ENCODE assay signal across 28 cellular contexts in the genomic region with DNA sequence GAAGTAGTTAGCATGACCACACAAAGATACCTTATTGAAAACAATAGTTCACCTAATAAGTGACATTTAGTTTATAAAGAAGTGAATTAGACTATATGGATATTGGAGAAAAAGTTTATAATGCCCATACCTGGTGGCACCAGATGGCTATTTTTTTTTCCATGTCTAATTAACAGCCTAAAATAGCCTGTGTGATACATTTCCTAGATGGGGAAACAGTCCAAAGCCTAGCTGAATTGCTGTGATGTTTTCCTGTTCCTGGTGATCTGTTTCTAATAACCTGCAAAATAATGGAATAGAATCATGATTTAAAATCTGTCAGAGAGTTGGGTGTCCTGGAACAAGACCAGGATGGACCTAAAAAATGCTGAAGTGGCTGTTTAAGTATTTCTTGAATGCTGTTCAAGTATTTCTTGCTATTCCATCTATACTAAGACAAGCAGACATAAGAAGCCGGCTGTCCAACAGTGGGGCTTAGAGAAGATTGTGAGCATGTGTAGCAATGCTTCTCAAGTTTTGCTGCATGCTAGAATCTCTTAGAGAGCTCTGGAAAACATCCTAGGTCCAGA. TPM values are rescaled to one million over a fixed set of nuclear protein-coding genes. Genes with fewer than 3 reads are reported as not detected.
"Had no signal": no experiment of that assay in that cellular context is flagged by ENCODE, and none has a peak within 500 bp of the region (broad histone marks: within the 10 kb centered on the region; RNA-seq: fewer than 3 reads in every experiment).

No MANE protein-coding gene starts in this region.

- H3K4me3 ChIP-seq: ascending aorta, body of pancreas, Peyer's patch, SJCRH30 had no signal

- H3K9me3 Mint-ChIP-seq: activated naive CD4-positive, alpha-beta T cell treated with anti-CD3 and anti-CD28 coated beads, Interleukin-2, amount 50 U/mL, for 24 hours; WTC11 had no signal

- H3K4me1 ChIP-seq: ascending aorta, body of pancreas, Peyer's patch had no signal

- H3K36me3 Mint-ChIP-seq: activated naive CD4-positive, alpha-beta T cell treated with anti-CD3 and anti-CD28 coated beads, Interleukin-2, amount 50 U/mL, for 24 hours; WTC11 had no signal

- H3K27ac Mint-ChIP-seq: activated CD8-positive, alpha-beta T cell treated with anti-CD3 and anti-CD28 coated beads, Interleukin-2, amount 10 ng/mL, durations not matched to agents 7 days and 5 days; activated naive CD4-positive, alpha-beta T cell treated with anti-CD3 and anti-CD28 coated beads, Interleukin-2, amount 50 U/mL, for 24 hours; T-helper 17 cell; WTC11 had no signal

- H3K9me3 ChIP-seq: ascending aorta, body of pancreas, Peyer's patch, SJCRH30 had no signal

- H3K4me3 Mint-ChIP-seq: activated CD8-positive, alpha-beta T cell treated with anti-CD3 and anti-CD28 coated beads, Interleukin-2, amount 10 ng/mL, durations not matched to agents 7 days and 5 days; activated naive CD4-positive, alpha-beta T cell treated with anti-CD3 and anti-CD28 coated beads, Interleukin-2, amount 50 U/mL, for 24 hours; central memory CD8-positive, alpha-beta T cell; T-helper 17 cell; WTC11 had no signal

- H3K27me3 Mint-ChIP-seq: activated naive CD4-positive, alpha-beta T cell treated with anti-CD3 and anti-CD28 coated beads, Interleukin-2, amount 50 U/mL, for 24 hours; central memory CD8-positive, alpha-beta T cell had no signal

- ATAC-seq: activated CD8-positive, alpha-beta T cell treated with anti-CD3 and anti-CD28 coated beads, Interleukin-2, amount 10 ng/mL, durations not matched to agents 7 days and 5 days; body of pancreas; T-helper 17 cell; WTC11 had no signal

- H3K27ac ChIP-seq: ascending aorta, body of pancreas, Peyer's patch, RWPE1, SJCRH30 had no signal

- DNase-seq: activated CD4-positive, alpha-beta T cell treated with anti-CD3 and anti-CD28 coated beads for 48 hours; activated CD4-positive, alpha-beta T cell treated with anti-CD3 and anti-CD28 coated beads, Interleukin-2, amount 50 U/mL, for 4 hours; activated CD4-positive, CD25-positive, alpha-beta regulatory T cell treated with anti-CD3 and anti-CD28 coated beads, Interleukin-2, amount 50 U/mL, for 72 hours; activated CD8-positive, alpha-beta memory T cell treated with anti-CD3 and anti-CD28 coated beads, Interleukin-2, amount 50 U/mL, for 48 hours; activated CD8-positive, alpha-beta T cell treated with anti-CD3 and anti-CD28 coated beads, Interleukin-2, amount 10 ng/mL, durations not matched to agents 7 days and 5 days; activated T-cell treated with anti-CD3 and anti-CD28 coated beads, Interleukin-2, amount 50 U/mL, for 1 hour; body of pancreas; KBM-7; NCI-H1092; NCI-H1417 treated with DMSO at 0.1 percent for 48 hours; NCI-H1694; NCI-H2029; NCI-H345; NCI-H510A; NCI-H69; NK-92 treated with Interleukin-12 subunit alpha and Interleukin-12 subunit beta, amount 100 ng/mL, for 24 hours; Peyer's patch; Right ventricle myocardium superior; SJCRH30; T-helper 17 cell; T-helper 9 cell had no signal

- H3K4me1 Mint-ChIP-seq: activated naive CD4-positive, alpha-beta T cell treated with anti-CD3 and anti-CD28 coated beads, Interleukin-2, amount 50 U/mL, for 24 hours; central memory CD8-positive, alpha-beta T cell; T-helper 17 cell had no signal

RNA-seq across cellular contexts. Expression of a gene that starts 31.3 kb away (rescaled TPM):
- total RNA-seq: activated CD8-positive, alpha-beta T cell treated with anti-CD3 and anti-CD28 coated beads, Interleukin-2, amount 10 ng/mL, durations not matched to agents 7 days and 5 days; ascending aorta; body of pancreas; LHCN-M2; M059J; Peyer's patch; SJCRH30; T-helper 17 cell had no signal
